8 cellular contexts compared by ENCODE assay signal in the genomic region with DNA sequence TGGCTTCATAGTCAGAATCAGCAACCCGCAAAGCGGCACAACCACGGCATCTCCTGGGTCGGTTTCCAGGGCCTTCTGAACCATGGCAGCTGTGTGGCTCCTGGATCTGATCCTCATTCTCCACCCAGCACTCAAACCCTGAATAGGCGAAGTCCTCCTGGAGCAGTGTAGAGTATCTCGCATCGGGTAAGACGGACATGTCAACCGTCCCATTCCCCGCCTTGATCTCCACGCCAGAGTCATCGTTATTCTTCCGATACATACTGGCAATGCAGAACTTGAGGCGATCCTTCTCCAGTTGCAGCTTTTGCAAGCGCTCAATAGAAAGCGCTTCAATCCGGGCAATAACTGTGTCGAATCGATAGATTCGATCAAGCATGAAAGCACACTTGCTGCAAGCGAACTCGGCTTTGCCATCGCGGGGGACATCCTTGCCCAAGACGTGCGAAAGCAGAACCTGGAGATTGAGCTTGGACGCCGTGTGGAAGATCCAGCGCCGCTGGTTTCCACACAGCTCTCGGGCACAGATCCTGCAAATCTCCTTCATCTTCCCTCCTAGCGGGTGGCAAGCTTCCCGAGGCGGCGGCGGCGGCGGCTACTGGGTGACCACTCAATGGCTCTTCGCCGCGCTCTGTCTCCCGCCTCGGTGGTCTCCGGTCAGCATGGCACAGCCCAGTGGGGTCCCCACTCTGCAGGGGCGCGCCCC.
DNase-seq lines count a peak whose midpoint lies in the region; ATAC-seq and TF ChIP-seq lines count a peak whose summit lies in the region.
"Not testable (repeated sequence)": the region's sequence is repeated elsewhere in the genome, so short reads cannot be mapped to it uniquely, and the experiment has no call there.

No MANE protein-coding gene starts in this region.

- peaks cover 21% of the 10 kb centered on the region for H3K79me2 ChIP-seq in ACC112 (ENCODE audit: control insufficient read depth, insufficient read depth, low read length, unreplicated experiment)

- intact Hi-C loops in right lobe of liver (cut with DNase I) = not testable (repeated sequence)

- ATAC-seq in GM19025 (IDR thresholded peaks at IDR 0.05; ENCODE audit: low read depth, unreplicated experiment) (peak; percentile 1), HG03432 (IDR thresholded peaks at IDR 0.05; ENCODE audit: unreplicated experiment) (peak; percentile 1), right lobe of liver (peak in 3 of 4 donors; percentile 0 to 10 (median 7))

- H2AFZ ChIP-seq in ACC112 (ENCODE audit: low read length, unreplicated experiment) = not testable (repeated sequence)

- H3K27ac ChIP-seq in ACC112 (ENCODE audit: low read depth, low read length) = not testable (repeated sequence)
- peak overlapping the region in 2 of 3 donors; percentile 39 to 44 for H3K27ac ChIP-seq in right lobe of liver

- TF ChIP-seq CTCF in right lobe of liver (IDR thresholded peaks at IDR 0.05); retinal pigment epithelial cell (conservative IDR thresholded peaks at IDR 0.05; ENCODE audit: low read depth, low read length): not testable (repeated sequence)

- not testable (repeated sequence) for H3K4me1 ChIP-seq in ACC112 (ENCODE audit: control insufficient read depth, insufficient read depth, low read length, unreplicated experiment); adipocyte (ENCODE audit: control insufficient read depth, insufficient read depth, low read length); right lobe of liver

- not testable (repeated sequence) for H3K36me3 ChIP-seq in ACC112 (ENCODE audit: insufficient read depth, low read length); adipocyte (ENCODE audit: control insufficient read depth, insufficient read depth, low read length, severe bottlenecking); right lobe of liver

- not testable (repeated sequence) for H3K27me3 ChIP-seq in ACC112 (ENCODE audit: insufficient read depth, low read length); adipocyte (replicated peaks; ENCODE audit: control insufficient read depth, insufficient read depth, low read length); right lobe of liver

- DNase-seq in RPMI8226 = peak; percentile 6
- peak; percentile 30 for DNase-seq in adipocyte (ENCODE audit: low read depth)
- DNase-seq in fibroblast of peridontal ligament (ENCODE audit: extremely low read depth) = peak; percentile 12
- peak in 1 of 3 donors; percentile 46 for DNase-seq in right lobe of liver
- not testable (repeated sequence) for DNase-seq in retinal pigment epithelial cell (ENCODE audit: low read depth)

- TF ChIP-seq POLR2A in right lobe of liver (IDR thresholded peaks at IDR 0.05) = not testable (repeated sequence)

- peak overlapping the region; percentile 77 for H3K9ac ChIP-seq in adipocyte (ENCODE audit: low read length)

- WGBS in right lobe of liver (ENCODE audit: insufficient coverage, low coverage, low lambda C conversion rate, missing lambda C conversion rate) = no CpG with 5 or more reads among the region's 46 CpGs

- peak overlapping the region; percentile 82 for H3K4me3 ChIP-seq in ACC112 (ENCODE audit: low read depth, low read length)
- peak overlapping the region; percentile 82 for H3K4me3 ChIP-seq in adipocyte (ENCODE audit: low read length)
- peak overlapping the region in 2 of 3 donors; percentile 38 to 54 for H3K4me3 ChIP-seq in right lobe of liver
- H3K4me3 ChIP-seq in retinal pigment epithelial cell (ENCODE audit: low read length) = peak overlapping the region; percentile 44

- not testable (repeated sequence) for H3K9me3 ChIP-seq in adipocyte (ENCODE audit: control insufficient read depth, low read length); right lobe of liver
